1 cellular context compared by ENCODE assay signal in genomic region chr12:56633465-56634241, GRCh38.
TF ChIP-seq lines count a peak whose summit lies in the region.

No MANE protein-coding gene starts in this region.

TF ChIP-seq in GM23338, 12 proteins besides CTCF, POLR2A, EP300 and RAD21 (continued from another document):
- TF ChIP-seq ZNF462 (CRISPR knock-in tag; IDR thresholded peaks at IDR 0.05): no peak
